In the genomic region with DNA sequence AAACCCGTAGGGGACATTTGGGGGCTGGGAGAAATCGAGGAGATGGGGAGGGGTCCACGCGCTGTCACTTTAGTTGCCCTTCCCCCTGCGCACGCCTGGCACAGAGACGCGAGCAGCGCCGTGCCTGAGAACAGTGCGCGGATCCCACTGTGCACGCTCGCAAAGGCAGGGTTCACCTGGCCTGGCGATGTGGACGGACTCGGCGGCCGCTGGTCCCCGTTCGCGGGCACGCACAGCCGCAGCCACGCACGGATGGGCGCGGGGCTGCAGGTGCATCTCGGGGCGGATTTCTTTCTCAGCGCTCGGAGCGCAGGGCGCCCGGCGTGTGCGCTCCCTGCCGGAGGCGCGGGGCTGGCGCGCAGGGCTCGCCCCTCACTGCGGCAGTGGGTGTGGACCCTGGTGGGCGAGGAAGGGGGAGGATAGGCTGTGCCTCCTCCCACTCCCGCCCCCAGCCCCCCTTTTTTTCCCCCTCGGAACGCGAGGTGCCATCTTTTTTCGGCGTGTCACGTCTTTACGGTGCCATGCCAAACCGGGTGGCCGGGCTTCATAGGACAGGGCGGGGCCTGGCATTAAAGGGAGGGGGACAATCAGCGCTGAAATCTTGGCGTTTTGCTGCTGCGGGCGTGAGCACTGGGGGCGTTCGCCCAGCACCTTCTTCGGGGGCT, we compare ENCODE assay signal across 8 cellular contexts. TPM values are rescaled to one million over a fixed set of nuclear protein-coding genes. Genes with fewer than 3 reads are reported as not detected.
A peak's percentile ranks its signal among the peaks of the same experiment; 100 is the strongest.
DNase-seq lines count a peak whose midpoint lies in the region; ATAC-seq, FAIRE-seq and TF ChIP-seq lines count a peak whose summit lies in the region.

No MANE protein-coding gene starts in this region.

- H3K9me2 ChIP-seq in PC-3 (replicated peaks; ENCODE audit: low read length): no peaks in the 10 kb centered on the region

- peak; percentile 9; the same call in 1 of the 2 replicates for ATAC-seq in PC-3
- no peak for ATAC-seq in left lung

- FAIRE-seq in H54 (lab: Jason Lieb, UNC): no peak

- peak; percentile 65 for DNase-seq in activated effector memory CD4-positive, alpha-beta T cell treated with anti-CD3 and anti-CD28 coated beads, Interleukin-2, amount 50 U/mL, for 16 hours
- DNase-seq in activated effector memory CD4-positive, alpha-beta T cell treated with Interleukin-2 at 50 U/mL for 16 hours: no peak
- DNase-seq in PC-3: peak; percentile 31
- peak; percentile 16 for DNase-seq in central memory CD4-positive, alpha-beta T cell
- DNase-seq in left lung: no peak
- DNase-seq in stomach: no peak
- DNase-seq in H54 (ENCODE audit: insufficient read length, low spot score): no peak
- no peak for DNase-seq in mesenteric fat pad (ENCODE audit: low spot score)

- POLR2A ChIA-PET in PC-3 (lab: Charles Lee; ENCODE audit: unreplicated experiment): no interaction called here

- peak overlapping the region; percentile 96 for H3K4me2 ChIP-seq in PC-3 (ENCODE audit: low read length)

- H3K27me3 ChIP-seq in PC-3 (ENCODE audit: low read length) (peaks cover 22% of the 10 kb centered on the region), left lung (peaks cover 39 to 95% of the 10 kb centered on the region in 2 donors), stomach (peaks cover 10 to 64% (median 51%) of the 10 kb centered on the region in 3 donors)

- peak overlapping the region; percentile 81 for H3K4me3 ChIP-seq in PC-3 (ENCODE audit: low read length)
- H3K4me3 ChIP-seq in left lung: peak overlapping the region; percentile 59 to 65
- H3K4me3 ChIP-seq in stomach: peak overlapping the region; percentile 57 to 98 (median 80)

- BruUV-seq in PC-3 (replicated peaks; lab: Mats Ljungman, UMichigan): no TSS peak

- TF ChIP-seq EP300 in stomach (IDR thresholded peaks at IDR 0.05): no peak

- CTCF ChIA-PET in PC-3 (lab: Charles Lee): no interaction called here

- no peaks in the 10 kb centered on the region for H3K79me2 ChIP-seq in PC-3 (ENCODE audit: low read length)

- peaks cover 11% of the 10 kb centered on the region for H3K4me1 ChIP-seq in PC-3 (ENCODE audit: insufficient read depth, low read length)
- H3K4me1 ChIP-seq in left lung: peaks cover 9 to 33% of the 10 kb centered on the region in 2 donors
- H3K4me1 ChIP-seq in stomach: peaks cover 25 to 34% (median 32%) of the 10 kb centered on the region in 4 donors

- H3K27ac ChIP-seq in PC-3 (ENCODE audit: low read length): no peak overlapping the region
- H3K27ac ChIP-seq in left lung: no peak overlapping the region
- no peak overlapping the region for H3K27ac ChIP-seq in stomach

- no peak for TF ChIP-seq POLR2A in stomach (IDR thresholded peaks at IDR 0.05)
- no peak for TF ChIP-seq POLR2A in H54 (IDR thresholded peaks at IDR 0.05; ENCODE audit: low read depth, low read length)

- no peak overlapping the region for H3K9ac ChIP-seq in PC-3 (ENCODE audit: low read length)

- WGBS in stomach, 5 donors: 0 to 1% (median 1%) methylated on average over 40 to 63 of the region's 63 CpGs

- peak overlapping the region; percentile 95 for H2AFZ ChIP-seq in PC-3 (ENCODE audit: low read length)

- H3K36me3 ChIP-seq in PC-3 (ENCODE audit: low read depth, low read length): no peaks in the 10 kb centered on the region
- H3K36me3 ChIP-seq in left lung: no peaks in the 10 kb centered on the region
- no peaks in the 10 kb centered on the region for H3K36me3 ChIP-seq in stomach

- TF ChIP-seq CTCF in PC-3 (conservative IDR thresholded peaks at IDR 0.05; ENCODE audit: low read depth, low read length): peak; percentile 37
- no peak for TF ChIP-seq CTCF in left lung (IDR thresholded peaks at IDR 0.05)
- TF ChIP-seq CTCF in stomach (IDR thresholded peaks at IDR 0.05): no peak

- H3K9me3 ChIP-seq in PC-3 (ENCODE audit: low read length) (no peaks in the 10 kb centered on the region), left lung (no peaks in the 10 kb centered on the region), stomach (no peaks in the 10 kb centered on the region)

- H4K20me1 ChIP-seq in PC-3 (ENCODE audit: low read length): no peaks in the 10 kb centered on the region

- no peaks in the 10 kb centered on the region for H3F3A ChIP-seq in PC-3 (ENCODE audit: low read length, unreplicated experiment)

- intact Hi-C loops in PC-3 (cut with micrococcal nuclease) (no loop called here), left lung (cut with DNase I) (no loop called here), stomach (cut with DNase I; ENCODE audit: low total_unique reads) (no loop called here)

RNA-seq across cellular contexts. Expression of gene MAPT, which starts 1.1 kb away (rescaled TPM):
- total RNA-seq in PC-3 (2014; rRNA removed) (2.7 and 3.6 TPM in 2 replicates), left lung (1 to 10 TPM in 1 of 2 donors, under 1 TPM in 1; 0.99 to 1.9 TPM), stomach (1 to 10 TPM in 3 of 5 donors, under 1 TPM in 1, not detected in 1; 0.72 to 3.5 (median 1.9) TPM), mesenteric fat pad (23.5 TPM)
- 1 to 10 TPM in 2 of 3 donors, under 1 TPM in 1; 0.44 to 4.1 (median 1.2) TPM for polyA plus RNA-seq in stomach

RNA-seq across cellular contexts. Expression of gene SPPL2C, which starts 50.8 kb away (rescaled TPM):
- not detected in 2 replicates for total RNA-seq in PC-3 (2014; rRNA removed)
- total RNA-seq in left lung: not detected
- total RNA-seq in stomach: not detected
- not detected for polyA plus RNA-seq in stomach
- not detected for total RNA-seq in mesenteric fat pad

Comparison
In these comparisons a context has a peak if more than half of its experiments do, and no peak if none do; other contexts are left out.
1. DNase-seq: peak in activated effector memory CD4-positive, alpha-beta T cell treated with anti-CD3 and anti-CD28 coated beads, Interleukin-2, amount 50 U/mL, for 16 hours (single experiment), PC-3 (single experiment) and central memory CD4-positive, alpha-beta T cell (single experiment); none in activated effector memory CD4-positive, alpha-beta T cell treated with Interleukin-2 at 50 U/mL for 16 hours (single experiment), left lung (0 of 2), stomach (single experiment), H54 (single experiment) and mesenteric fat pad (single experiment).
2. Peak in every context shown above with its lines, with median percentiles within 50 percentile points of each other: H3K4me3 ChIP-seq.